ENCODE assay signal across 8 cellular contexts in the genomic region with DNA sequence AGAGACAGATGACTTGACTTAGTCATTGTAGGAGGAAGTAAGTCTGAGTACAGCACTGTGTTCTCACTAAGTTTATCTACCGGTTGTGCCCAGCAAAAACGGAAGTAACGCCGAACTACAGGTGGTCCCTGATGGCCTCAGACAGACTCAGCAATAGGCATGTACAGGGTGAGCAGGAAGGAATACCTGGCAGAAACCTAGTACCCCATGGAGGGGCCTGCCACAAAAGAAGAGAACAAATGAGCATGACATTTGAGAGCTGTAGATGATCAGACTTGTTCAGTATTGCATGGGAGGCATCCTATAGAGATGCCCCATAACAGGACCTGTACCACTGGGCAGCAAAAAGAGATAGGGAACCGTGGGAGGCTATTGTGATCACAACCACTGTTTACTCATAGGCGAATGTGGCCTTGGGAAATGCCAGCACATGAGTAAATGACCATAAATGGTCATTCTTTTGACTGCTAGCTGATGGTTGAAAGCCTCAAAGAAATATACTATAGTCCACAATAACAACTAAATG.
DNase-seq lines count a peak whose midpoint lies in the region; ATAC-seq and TF ChIP-seq lines count a peak whose summit lies in the region.

No MANE protein-coding gene starts in this region.

- H3K23ac ChIP-seq in neuronal stem cell (ENCODE audit: low read depth, low read length, poor library complexity), result no peak overlapping the region

- in situ Hi-C loops in GM23248 (cut with MboI), result no loop called here

- H3K79me2 ChIP-seq in GM23248 (ENCODE audit: insufficient read depth), result no peaks in the 10 kb centered on the region

- no peak overlapping the region for H2BK15ac ChIP-seq in neuronal stem cell (ENCODE audit: low read length)

- H3K9me3 ChIP-seq in GM23248 (ENCODE audit: low read depth), result no peaks in the 10 kb centered on the region
- no peaks in the 10 kb centered on the region for H3K9me3 ChIP-seq in effector memory CD4-positive, alpha-beta T cell (ENCODE audit: control insufficient read depth, low read length)
- H3K9me3 ChIP-seq in prostate gland, result no peaks in the 10 kb centered on the region
- H3K9me3 ChIP-seq in neuronal stem cell (replicated peaks in 1 of 2; ENCODE audit: control insufficient read depth in 2 of 2, insufficient read depth in 1 of 2, low read depth in 1 of 2, low read length in 2 of 2), result no peaks in the 10 kb centered on the region

- intact Hi-C loops in prostate gland (cut with DNase I), result no loop called here

- H4K8ac ChIP-seq in neuronal stem cell (ENCODE audit: low read depth, low read length), result no peak overlapping the region

- WGBS in GM23248 (ENCODE audit: low coverage in 1 of 2, low lambda C conversion rate in 2 of 2, missing lambda C conversion rate in 2 of 2), 2 experiments, result 76 to 79% methylated on average over 6 of the region's 6 CpGs
- 88% methylated on average over 6 of the region's 6 CpGs for WGBS in prostate gland
- no CpG with 5 or more reads among the region's 6 CpGs for WGBS in neuronal stem cell (ENCODE audit: extremely low coverage in 2 of 2, insufficient read length in 2 of 2, insufficient replicate concordance in 1 of 2), 2 donors

- no peak overlapping the region for H4K91ac ChIP-seq in neuronal stem cell (ENCODE audit: low read depth, low read length, poor library complexity)

- DNase-seq in GM23248 (peak; percentile 73), NCI-H146 treated with DMSO at 0.1 percent for 48 hours (lab: John Stamatoyannopoulos, UW; ENCODE audit: unreplicated experiment) (peak; percentile 26), RWPE1 (ENCODE audit: low spot score) (no peak), prostate gland (ENCODE audit: low spot score) (no peak), neuronal stem cell (ENCODE audit: low spot score) (no peak), midbrain (lab: John Stamatoyannopoulos, UW) (no peak)
- DNase-seq in effector memory CD4-positive, alpha-beta T cell, result no peak

- peak overlapping the region; percentile 32 for H3K4me2 ChIP-seq in GM23248 (ENCODE audit: unreplicated experiment)
- H3K4me2 ChIP-seq in neuronal stem cell (ENCODE audit: insufficient read depth, low read length, poor library complexity, severe bottlenecking), result no peak overlapping the region

- H3K79me1 ChIP-seq in neuronal stem cell (ENCODE audit: low read depth, low read length), result no peaks in the 10 kb centered on the region

- no peak for TF ChIP-seq CTCF in RWPE1 (conservative IDR thresholded peaks at IDR 0.05; ENCODE audit: low read depth)
- no peak for TF ChIP-seq CTCF in prostate gland (IDR thresholded peaks at IDR 0.05)

- H3K4me1 ChIP-seq in GM23248 (ENCODE audit: insufficient read depth) (peaks cover 40% of the 10 kb centered on the region), prostate gland (replicated peaks) (no peaks in the 10 kb centered on the region), neuronal stem cell (ENCODE audit: control insufficient read depth in 2 of 2, insufficient read depth in 1 of 2, low read depth in 1 of 2, low read length in 2 of 2) (no peaks in the 10 kb centered on the region)
- H3K4me1 ChIP-seq in effector memory CD4-positive, alpha-beta T cell (ENCODE audit: control insufficient read depth, insufficient read depth, low read length, poor library complexity, severe bottlenecking), result peaks cover 26% of the 10 kb centered on the region

- H3K27ac ChIP-seq in GM23248 (peak overlapping the region; percentile 21), RWPE1 (no peak overlapping the region), prostate gland (no peak overlapping the region), neuronal stem cell (replicated peaks; ENCODE audit: low read length) (no peak overlapping the region)
- peak overlapping the region; percentile 40 for H3K27ac ChIP-seq in effector memory CD4-positive, alpha-beta T cell (ENCODE audit: insufficient read depth, low read length, poor library complexity, severe bottlenecking)

- H3K14ac ChIP-seq in neuronal stem cell (ENCODE audit: low read length), result no peak overlapping the region

- peak; percentile 46 for ATAC-seq in GM18508 (IDR thresholded peaks at IDR 0.05; ENCODE audit: insufficient read depth, unreplicated experiment)

- no peak overlapping the region for H3K9ac ChIP-seq in GM23248
- no peak overlapping the region for H3K9ac ChIP-seq in neuronal stem cell (ENCODE audit: low read depth, low read length, poor library complexity)

- H3K4ac ChIP-seq in neuronal stem cell (ENCODE audit: low read length), result no peak overlapping the region

- no peak overlapping the region for H3K18ac ChIP-seq in neuronal stem cell (ENCODE audit: low read length)

- no peak overlapping the region for H2AK5ac ChIP-seq in neuronal stem cell (ENCODE audit: low read depth, low read length)

- H2BK120ac ChIP-seq in neuronal stem cell (ENCODE audit: low read depth, low read length), result no peak overlapping the region

- CTCF ChIA-PET in RWPE1 (lab: Yijun Ruan, JAX), result interaction anchor here (0.5 kb wide), 1 partner anchor 221 kb away, joined by 3 read pairs; no protein-coding TSS in a partner anchor

- POLR2A ChIA-PET in RWPE1 (lab: Yijun Ruan, JAX; ENCODE audit: low non-redundant PET), result no interaction called here

- H2BK5ac ChIP-seq in neuronal stem cell (ENCODE audit: low read length), result no peak overlapping the region

- H4K20me1 ChIP-seq in GM23248 (ENCODE audit: insufficient read depth), result no peaks in the 10 kb centered on the region

- H3K9me2 ChIP-seq in GM23248 (ENCODE audit: insufficient read depth), result no peaks in the 10 kb centered on the region

- TF ChIP-seq POLR2A in prostate gland (IDR thresholded peaks at IDR 0.05), result no peak

- H3K4me3 ChIP-seq in GM23248 (no peak overlapping the region), prostate gland (no peak overlapping the region), neuronal stem cell (ENCODE audit: low read length in 2 of 2) (no peak overlapping the region)
- no peak overlapping the region for H3K4me3 ChIP-seq in effector memory CD4-positive, alpha-beta T cell (ENCODE audit: insufficient read depth, low read depth, low read length, poor library complexity, severe bottlenecking)

- H3F3A ChIP-seq in GM23248 (ENCODE audit: insufficient read depth), result peaks cover 36% of the 10 kb centered on the region

- no peaks in the 10 kb centered on the region for H3K27me3 ChIP-seq in GM23248 (replicated peaks; ENCODE audit: insufficient read depth)
- H3K27me3 ChIP-seq in effector memory CD4-positive, alpha-beta T cell (replicated peaks; ENCODE audit: control insufficient read depth, insufficient read depth, low read length, poor library complexity, severe bottlenecking), result no peaks in the 10 kb centered on the region
- no peaks in the 10 kb centered on the region for H3K27me3 ChIP-seq in prostate gland (replicated peaks; ENCODE audit: insufficient read depth)
- peaks cover 0 to 4% (median 0%) of the 10 kb centered on the region in 3 experiments for H3K27me3 ChIP-seq in neuronal stem cell (ENCODE audit: control insufficient read depth in 3 of 3, insufficient read depth in 3 of 3, low read depth in 1 of 3, low read length in 3 of 3)

- no peak overlapping the region for H2BK12ac ChIP-seq in neuronal stem cell (ENCODE audit: low read length)

- no peaks in the 10 kb centered on the region for H3K36me3 ChIP-seq in GM23248 (ENCODE audit: low read depth)
- no peaks in the 10 kb centered on the region for H3K36me3 ChIP-seq in effector memory CD4-positive, alpha-beta T cell (ENCODE audit: control insufficient read depth, insufficient read depth, low read length)
- no peaks in the 10 kb centered on the region for H3K36me3 ChIP-seq in prostate gland
- no peaks in the 10 kb centered on the region for H3K36me3 ChIP-seq in neuronal stem cell (replicated peaks in 1 of 2; ENCODE audit: control insufficient read depth in 2 of 2, insufficient read depth in 2 of 2, low read length in 2 of 2)

- no peak overlapping the region for H2AFZ ChIP-seq in GM23248
- no peak overlapping the region for H2AFZ ChIP-seq in neuronal stem cell (ENCODE audit: low read length)

Comparison
In these comparisons a context has a peak if more than half of its experiments do, and no peak if none do; other contexts are left out.
1. DNase-seq: peak in GM23248 (single experiment) and NCI-H146 treated with DMSO at 0.1 percent for 48 hours (single experiment); none in effector memory CD4-positive, alpha-beta T cell (0 of 3), RWPE1 (single experiment), prostate gland (single experiment), neuronal stem cell (single experiment) and midbrain (single experiment).
2. H3K27ac ChIP-seq: peak in GM23248 (single experiment) and effector memory CD4-positive, alpha-beta T cell (single experiment); none in RWPE1 (single experiment), prostate gland (0 of 2) and neuronal stem cell (single experiment).